In genomic region chr2:105390454-105390853, GRCh38 we compare ENCODE assay signal across 23 cellular contexts. TPM values are rescaled to one million over a fixed set of nuclear protein-coding genes. Genes with fewer than 3 reads are reported as not detected.
DNase-seq lines count a peak whose midpoint lies in the region; ATAC-seq, FAIRE-seq and TF ChIP-seq lines count a peak whose summit lies in the region.
"Had no signal": no experiment of that assay in that cellular context is flagged by ENCODE, and none has a peak within 500 bp of the region (broad histone marks: within the 10 kb centered on the region; RNA-seq: fewer than 3 reads in every experiment).

No MANE protein-coding gene starts in this region.

- POLR2A ChIA-PET in A549 (lab: Yijun Ruan, JAX) (interaction anchor here (0.6 to 1.1 kb wide), 3 partner anchors 17 to 65 kb away, joined by 3 to 5 read pairs (median 3); no protein-coding TSS in a partner anchor), IMR-90 (lab: Charles Lee; ENCODE audit: unreplicated experiment) (interaction anchor here (0.7 kb wide), 2 partner anchors 70 to 130 kb away, joined by 3 read pairs; no protein-coding TSS in a partner anchor)

- peaks cover 74% of the 10 kb centered on the region for H4K20me1 ChIP-seq in IMR-90 (ENCODE audit: insufficient read depth, low read length)

- H3K9me3 Mint-ChIP-seq in nephron = no peaks in the 10 kb centered on the region
- H3K9me3 Mint-ChIP-seq in activated T-helper 2 cell treated with anti-CD3 and anti-CD28 coated beads, Interferon-gamma antibody, Interleukin-2, Interleukin-4, amounts not matched to agents 10 μg/mL and 5 μg/mL and 100 μg/mL, durations not matched to agents 14 hours and 24 hours and 36 hours = no peaks in the 10 kb centered on the region
- H3K9me3 Mint-ChIP-seq: activated CD4-positive, alpha-beta memory T cell treated with anti-CD3 and anti-CD28 coated beads for 36 hours; activated naive CD4-positive, alpha-beta T cell treated with anti-CD3 and anti-CD28 coated beads, Interleukin-2, amount 50 U/mL, for 24 hours; activated T-cell treated with anti-CD3 and anti-CD28 coated beads, Interleukin-2, amount 50 U/mL, for 24 hours; CD4-positive, alpha-beta T cell; GM23338; T-helper 1 cell treated with Interleukin-12 subunit alpha and Interleukin-12 subunit beta and Interleukin-4 antibody, amounts not matched to agents 30 μg/mL and 1 μg/mL, for 36 hours had no signal

- TF ChIP-seq POLR2A in A549 (IDR thresholded peaks at IDR 0.05; ENCODE audit: low read length) = no peak
- no peak for TF ChIP-seq POLR2A in IMR-90 (IDR thresholded peaks at IDR 0.05; ENCODE audit: low read depth, low read length)
- TF ChIP-seq POLR2A in lower leg skin (IDR thresholded peaks at IDR 0.05) = no peak

- FAIRE-seq in A549 (lab: Jason Lieb, UNC) = no peak
- FAIRE-seq: islet of Langerhans had no signal

- no peaks in the 10 kb centered on the region for H3K27me3 ChIP-seq in IMR-90 (ENCODE audit: control insufficient read depth, insufficient read depth, low read length)
- H3K27me3 ChIP-seq: upper lobe of left lung had no signal

- peaks cover 59% of the 10 kb centered on the region for H3K4me1 Mint-ChIP-seq in nephron
- no peaks in the 10 kb centered on the region for H3K4me1 Mint-ChIP-seq in activated T-helper 2 cell treated with anti-CD3 and anti-CD28 coated beads, Interferon-gamma antibody, Interleukin-2, Interleukin-4, amounts not matched to agents 10 μg/mL and 5 μg/mL and 100 μg/mL, durations not matched to agents 14 hours and 24 hours and 36 hours (ENCODE audit: low read depth)
- H3K4me1 Mint-ChIP-seq: IgD-negative memory B cell had no signal

- peak overlapping the region; percentile 46; the same call in 2 of the 3 replicates for H3K4me2 ChIP-seq in A549
- peak overlapping the region; percentile 51; the same call in 1 of the 2 replicates for H3K4me2 ChIP-seq in IMR-90 (ENCODE audit: low read depth, low read length)
- H3K4me2 ChIP-seq: GM23338 had no signal

- no peak overlapping the region for H2AFZ ChIP-seq in IMR-90 (replicated peaks; ENCODE audit: low read length, poor library complexity)
- H2AFZ ChIP-seq: GM23338 had no signal

- H2BK120ac ChIP-seq in IMR-90 (ENCODE audit: low read depth, low read length) = peak overlapping the region; percentile 69

- H3K36me3 ChIP-seq in IMR-90 (ENCODE audit: control insufficient read depth, insufficient read depth, low read length) = peaks cover 73% of the 10 kb centered on the region
- H3K36me3 ChIP-seq: upper lobe of left lung had no signal

- peak overlapping the region; percentile 53 to 71 (median 68) for H3K27ac Mint-ChIP-seq in nephron
- H3K27ac Mint-ChIP-seq in activated T-helper 2 cell treated with anti-CD3 and anti-CD28 coated beads, Interferon-gamma antibody, Interleukin-2, Interleukin-4, amounts not matched to agents 10 μg/mL and 5 μg/mL and 100 μg/mL, durations not matched to agents 14 hours and 24 hours and 36 hours = no peak overlapping the region
- H3K27ac Mint-ChIP-seq: activated CD4-positive, alpha-beta memory T cell treated with anti-CD3 and anti-CD28 coated beads for 36 hours; activated naive CD4-positive, alpha-beta T cell treated with anti-CD3 and anti-CD28 coated beads, Interleukin-2, amount 50 U/mL, for 24 hours; activated T-cell treated with anti-CD3 and anti-CD28 coated beads, Interleukin-2, amount 50 U/mL, for 24 hours; CD4-positive, alpha-beta T cell; GM23338; IgD-negative memory B cell; T-helper 1 cell treated with Interleukin-12 subunit alpha and Interleukin-12 subunit beta and Interleukin-4 antibody, amounts not matched to agents 30 μg/mL and 1 μg/mL, for 36 hours had no signal

- H2BK20ac ChIP-seq in IMR-90 (ENCODE audit: low read depth, low read length) = peak overlapping the region; percentile 92

- ATAC-seq in A549 (peak; percentile 54 to 58; a peak in 5 of 6 replicates), IMR-90 (ENCODE audit: low read depth) (no peak)
- ATAC-seq: GM23338 had no signal

- no peak for DNase-seq in A549 (ENCODE audit: low read depth in 1 of 2, low spot score in 1 of 2)
- no peak for DNase-seq in IMR-90
- peak; percentile 28 for DNase-seq in dermis blood vessel endothelial cell
- DNase-seq in UCSD-AML1 (lab: John Stamatoyannopoulos, UW; ENCODE audit: unreplicated experiment) = no peak
- DNase-seq in NCI-H446 treated with DMSO at 0.1 percent for 48 hours (lab: John Stamatoyannopoulos, UW) = no peak
- DNase-seq in lower leg skin (ENCODE audit: low spot score in 2 of 2) = no peak
- no peak for DNase-seq in activated T-helper 2 cell treated with anti-CD3 and anti-CD28 coated beads, Interferon-gamma antibody, Interleukin-2, Interleukin-4, amounts not matched to agents 10 μg/mL and 5 μg/mL and 100 μg/mL, durations not matched to agents 14 hours and 24 hours and 36 hours (ENCODE audit: low spot score)
- DNase-seq: activated CD4-positive, alpha-beta memory T cell treated with anti-CD3 and anti-CD28 coated beads for 36 hours; activated T-cell treated with anti-CD3 and anti-CD28 coated beads, Interleukin-2, amount 50 U/mL, for 24 hours; CD4-positive, alpha-beta T cell; mesendoderm; NCI-H1694; NCI-H345; stimulated activated naive CD4-positive, alpha-beta T cell treated with Interleukin-2 at 50 U/mL for 16 hours; upper lobe of left lung; WERI-Rb-1 had no signal

- peak overlapping the region; percentile 78 for H3K23ac ChIP-seq in IMR-90 (ENCODE audit: low read depth, low read length)

- dilution Hi-C loops in IMR-90 (cut with HindIII; ENCODE audit: low sequenced_read_pairs, unreplicated experiment) = no loop called here

- peak overlapping the region; percentile 67; the same call in 2 of the 3 replicates for H2BK15ac ChIP-seq in IMR-90 (ENCODE audit: low read depth, low read length)

- H3K9me1 ChIP-seq in IMR-90 (ENCODE audit: insufficient read depth, low read length) = peaks cover 49% of the 10 kb centered on the region

- peak overlapping the region; percentile 81 for H3K4ac ChIP-seq in IMR-90 (ENCODE audit: low read depth, low read length)

- in situ Hi-C loops in IMR-90 (cut with MboI; ENCODE audit: low sequenced_read_pairs) = no loop called here

- H2AK5ac ChIP-seq in IMR-90 (ENCODE audit: low read depth, low read length) = peak overlapping the region; percentile 75

- no peaks in the 10 kb centered on the region for H3K27me3 Mint-ChIP-seq in nephron (ENCODE audit: low read depth)
- H3K27me3 Mint-ChIP-seq in activated T-helper 2 cell treated with anti-CD3 and anti-CD28 coated beads, Interferon-gamma antibody, Interleukin-2, Interleukin-4, amounts not matched to agents 10 μg/mL and 5 μg/mL and 100 μg/mL, durations not matched to agents 14 hours and 24 hours and 36 hours (ENCODE audit: low read depth) = no peaks in the 10 kb centered on the region
- H3K27me3 Mint-ChIP-seq: activated naive CD4-positive, alpha-beta T cell treated with anti-CD3 and anti-CD28 coated beads, Interleukin-2, amount 50 U/mL, for 24 hours; activated T-cell treated with anti-CD3 and anti-CD28 coated beads, Interleukin-2, amount 50 U/mL, for 24 hours; CD4-positive, alpha-beta T cell had no signal

- H3K4me3 Mint-ChIP-seq in nephron = no peak overlapping the region
- no peak overlapping the region for H3K4me3 Mint-ChIP-seq in activated T-helper 2 cell treated with anti-CD3 and anti-CD28 coated beads, Interferon-gamma antibody, Interleukin-2, Interleukin-4, amounts not matched to agents 10 μg/mL and 5 μg/mL and 100 μg/mL, durations not matched to agents 14 hours and 24 hours and 36 hours (ENCODE audit: low read depth)
- H3K4me3 Mint-ChIP-seq: activated CD4-positive, alpha-beta memory T cell treated with anti-CD3 and anti-CD28 coated beads for 36 hours; activated naive CD4-positive, alpha-beta T cell treated with anti-CD3 and anti-CD28 coated beads, Interleukin-2, amount 50 U/mL, for 24 hours; activated T-cell treated with anti-CD3 and anti-CD28 coated beads, Interleukin-2, amount 50 U/mL, for 24 hours; brain; CD4-positive, alpha-beta T cell; GM23338; IgD-negative memory B cell; T-helper 1 cell treated with Interleukin-12 subunit alpha and Interleukin-12 subunit beta and Interleukin-4 antibody, amounts not matched to agents 30 μg/mL and 1 μg/mL, for 36 hours had no signal

- H3K4me1 ChIP-seq in A549 = peaks cover 60% of the 10 kb centered on the region
- peaks cover 53% of the 10 kb centered on the region for H3K4me1 ChIP-seq in IMR-90 (ENCODE audit: control insufficient read depth, insufficient read depth, low read length)

- peak overlapping the region; percentile 93 for H3K14ac ChIP-seq in IMR-90 (replicated peaks; ENCODE audit: low read depth, low read length)

- intact Hi-C loops in IMR-90 (cut with micrococcal nuclease) = loop anchor here (5.0 kb wide), 1 partner anchor 48 kb away; no protein-coding TSS in a partner anchor
- intact Hi-C loops in lower leg skin (cut with DNase I; ENCODE audit: low total_unique reads) = no loop called here
- intact Hi-C loops in activated T-helper 2 cell treated with anti-CD3 and anti-CD28 coated beads, Interferon-gamma antibody, Interleukin-2, Interleukin-4, amounts not matched to agents 10 μg/mL and 5 μg/mL and 100 μg/mL, durations not matched to agents 14 hours and 24 hours and 36 hours (cut with micrococcal nuclease) = no loop called here

- no TSS peak for BruUV-seq in IMR-90 (replicated peaks; lab: Mats Ljungman, UMichigan)

- peak overlapping the region; percentile 90 for H4K5ac ChIP-seq in IMR-90 (ENCODE audit: low read depth, low read length)

- TF ChIP-seq CTCF in A549 (IDR thresholded peaks at IDR 0.05) (no peak), IMR-90 (conservative IDR thresholded peaks at IDR 0.05; ENCODE audit: low read depth, low read length) (no peak), nephron (IDR thresholded peaks at IDR 0.05; ENCODE audit: unreplicated experiment in 3 of 3) (no peak), lower leg skin (IDR thresholded peaks at IDR 0.05) (no peak)

- H3K36me3 Mint-ChIP-seq in nephron (ENCODE audit: low read depth) = peaks cover 36% of the 10 kb centered on the region
- peaks cover 4% of the 10 kb centered on the region for H3K36me3 Mint-ChIP-seq in activated T-helper 2 cell treated with anti-CD3 and anti-CD28 coated beads, Interferon-gamma antibody, Interleukin-2, Interleukin-4, amounts not matched to agents 10 μg/mL and 5 μg/mL and 100 μg/mL, durations not matched to agents 14 hours and 24 hours and 36 hours (ENCODE audit: low read depth)
- H3K36me3 Mint-ChIP-seq: activated CD4-positive, alpha-beta memory T cell treated with anti-CD3 and anti-CD28 coated beads for 36 hours; activated naive CD4-positive, alpha-beta T cell treated with anti-CD3 and anti-CD28 coated beads, Interleukin-2, amount 50 U/mL, for 24 hours; IgD-negative memory B cell had no signal

- no peak for TF ChIP-seq RAD21 in A549 (conservative IDR thresholded peaks at IDR 0.05 in 1 of 2, IDR thresholded peaks at IDR 0.05 in 1 of 2)
- no peak for TF ChIP-seq RAD21 in IMR-90 (IDR thresholded peaks at IDR 0.05; ENCODE audit: low read length)

- H3K9ac ChIP-seq in IMR-90 (ENCODE audit: low read depth, low read length) = peak overlapping the region; percentile 64

- H3K79me1 ChIP-seq in IMR-90 (ENCODE audit: low read depth in 1 of 2, low read length in 2 of 2) = peaks cover 11 to 78% of the 10 kb centered on the region in 2 experiments

- H3K9me3 ChIP-seq in A549 (no peaks in the 10 kb centered on the region), IMR-90 (ENCODE audit: control insufficient read depth, insufficient read depth, low read length) (no peaks in the 10 kb centered on the region)
- H3K9me3 ChIP-seq: upper lobe of left lung had no signal

- peak overlapping the region; percentile 85 for H2BK5ac ChIP-seq in IMR-90 (ENCODE audit: low read depth, low read length, poor library complexity, severe bottlenecking)

- H4K8ac ChIP-seq in IMR-90 (ENCODE audit: low read depth in 2 of 2, low read length in 2 of 2) = peak overlapping the region; percentile 81 to 91

- CTCF ChIA-PET in A549 (lab: Yijun Ruan, JAX) (interaction anchor here (0.7 to 2.7 kb wide), 8 partner anchors 10 to 131 kb away, joined by 3 to 12 read pairs (median 4); no protein-coding TSS in a partner anchor), IMR-90 (lab: Yijun Ruan, JAX) (no interaction called here)

- peak overlapping the region; percentile 36 to 56; a peak in 4 of 6 replicates for H3K27ac ChIP-seq in A549
- peak overlapping the region; percentile 99 for H3K27ac ChIP-seq in IMR-90 (ENCODE audit: insufficient read depth, low read length)
- H3K27ac ChIP-seq: upper lobe of left lung, WERI-Rb-1 had no signal

- no peak overlapping the region for H2AK9ac ChIP-seq in IMR-90 (replicated peaks; ENCODE audit: low read depth, low read length, poor library complexity)

- H4K91ac ChIP-seq in IMR-90 (ENCODE audit: insufficient read depth, low read depth, low read length) = peak overlapping the region; percentile 83

- peak overlapping the region; percentile 37 for H3K56ac ChIP-seq in IMR-90 (ENCODE audit: extremely low read depth, insufficient read depth, low read length)

- H3K4me3 ChIP-seq in A549 (no peak overlapping the region), IMR-90 (ENCODE audit: insufficient read depth, low read depth, low read length) (no peak overlapping the region), lower leg skin (ENCODE audit: low read depth, poor library complexity, severe bottlenecking) (no peak overlapping the region)
- H3K4me3 ChIP-seq: GM23338, upper lobe of left lung had no signal

- no peak for TF ChIP-seq EP300 in A549 (IDR thresholded peaks at IDR 0.05)

- peak overlapping the region; percentile 92 for H3K18ac ChIP-seq in IMR-90 (ENCODE audit: low read depth, low read length)

RNA-seq across cellular contexts. Expression of gene FHL2, which starts 8.4 kb away (rescaled TPM):
- polyA plus RNA-seq in A549 (2011; rRNA removed) (85.9 and 97.6 TPM in 2 replicates), A549 (2017; fragmentation: RNase III; extraction: RNeasy Plus Mini Kit Qiagen cat#74134 plus additional on column Dnase treatment) (57.9 to 70.3 TPM (median 68.1 TPM) in 3 replicates), IMR-90 (2012; rRNA removed) (550 and 574 TPM in 2 replicates)
- polyA plus RNA-seq in A549 (2012; cell fraction: cytosol; rRNA removed) = 59.4 and 66.7 TPM in 2 replicates
- polyA plus RNA-seq in A549 (2012; cell fraction: nucleus; rRNA removed) = 44.8 and 46.9 TPM in 2 replicates
- 81.4 and 86.9 TPM in 2 replicates for polyA minus RNA-seq in A549 (2011; rRNA and poly(A)+ RNA removed)
- total RNA-seq in IMR-90 (2012; rRNA removed) (373 and 464 TPM in 2 replicates), dermis blood vessel endothelial cell (42.0 and 56.4 TPM in 2 replicates), lower leg skin (10 to 100 TPM; 48.3 to 67.3 (median 49.3) TPM)
- 533 and 781 TPM in 2 replicates for polyA plus RNA-seq in IMR-90 (2012; cell fraction: cytosol; rRNA removed)
- polyA plus RNA-seq in IMR-90 (2012; cell fraction: nucleus; rRNA removed; ENCODE audit: low replicate concordance) = 291 and 300 TPM in 2 replicates
- 5.3 and 5.6 TPM in 2 replicates for total RNA-seq in activated T-helper 2 cell treated with anti-CD3 and anti-CD28 coated beads, Interferon-gamma antibody, Interleukin-2, Interleukin-4, amounts not matched to agents 10 μg/mL and 5 μg/mL and 100 μg/mL, durations not matched to agents 14 hours and 24 hours and 36 hours

RNA-seq across cellular contexts. Expression of gene C2orf49, which starts 53.1 kb away (rescaled TPM):
- 19.0 and 25.7 TPM in 2 replicates for polyA plus RNA-seq in A549 (2011; rRNA removed)
- 6.2 and 9.0 TPM in 2 replicates for polyA plus RNA-seq in A549 (2012; cell fraction: cytosol; rRNA removed)
- 2.0 and 2.8 TPM in 2 replicates for polyA plus RNA-seq in A549 (2012; cell fraction: nucleus; rRNA removed)
- polyA plus RNA-seq in A549 (2017; fragmentation: RNase III; extraction: RNeasy Plus Mini Kit Qiagen cat#74134 plus additional on column Dnase treatment) = 18.4 to 19.4 TPM (median 19.0 TPM) in 3 replicates
- 6.8 and 7.1 TPM in 2 replicates for polyA minus RNA-seq in A549 (2011; rRNA and poly(A)+ RNA removed)
- 3.8 and 11.1 TPM in 2 replicates for total RNA-seq in IMR-90 (2012; rRNA removed)
- polyA plus RNA-seq in IMR-90 (2012; rRNA removed) = 8.5 and 8.6 TPM in 2 replicates
- polyA plus RNA-seq in IMR-90 (2012; cell fraction: cytosol; rRNA removed) = 1.1 and 1.3 TPM in 2 replicates
- polyA plus RNA-seq in IMR-90 (2012; cell fraction: nucleus; rRNA removed; ENCODE audit: low replicate concordance) = 0.46 and 5.5 TPM in 2 replicates
- 18.4 and 18.8 TPM in 2 replicates for total RNA-seq in dermis blood vessel endothelial cell
- total RNA-seq in lower leg skin = 10 to 100 TPM; 16.9 to 29.1 (median 21.3) TPM
- total RNA-seq in activated T-helper 2 cell treated with anti-CD3 and anti-CD28 coated beads, Interferon-gamma antibody, Interleukin-2, Interleukin-4, amounts not matched to agents 10 μg/mL and 5 μg/mL and 100 μg/mL, durations not matched to agents 14 hours and 24 hours and 36 hours = 18.6 and 19.0 TPM in 2 replicates
